ENCODE assay signal across 8 cellular contexts in genomic region chr14:89027097-89027740, GRCh38.
A peak's percentile ranks its signal among the peaks of the same experiment; 100 is the strongest.
DNase-seq lines count a peak whose midpoint lies in the region; TF ChIP-seq lines count a peak whose summit lies in the region.

No MANE protein-coding gene starts in this region.

- CTCF ChIA-PET in HEK293T (lab: Yijun Ruan, JAX) = interaction anchor here (0.7 to 1.4 kb wide), 5 partner anchors 12 to 878 kb away, joined by 3 to 6 read pairs (median 3); no protein-coding TSS in a partner anchor

- POLR2A ChIA-PET in HEK293T (lab: Yijun Ruan, JAX) = no interaction called here

- H3K4me3 Mint-ChIP-seq in endothelial cell (ENCODE audit: unreplicated experiment) (peak overlapping the region; percentile 86), mesothelial cell of epicardium (peak overlapping the region; percentile 71)

- no peaks in the 10 kb centered on the region for H3K36me3 Mint-ChIP-seq in endothelial cell (ENCODE audit: low read depth, unreplicated experiment)
- no peaks in the 10 kb centered on the region for H3K36me3 Mint-ChIP-seq in mesothelial cell of epicardium

- H3K27ac Mint-ChIP-seq in endothelial cell (ENCODE audit: unreplicated experiment) (no peak overlapping the region), mesothelial cell of epicardium (no peak overlapping the region)

- H3K27me3 Mint-ChIP-seq in endothelial cell (ENCODE audit: unreplicated experiment) (peaks cover 8% of the 10 kb centered on the region), mesothelial cell of epicardium (ENCODE audit: low read depth) (peaks cover 71% of the 10 kb centered on the region)

- in situ Hi-C loops in GM13976 (cut with MboI; ENCODE audit: low sequenced_read_pairs, unreplicated experiment) = loop anchor here (10.0 to 25.0 kb wide), 3 partner anchors 385 to 888 kb away; partner anchors contain the start of gene FOXN3

- H3K4me1 Mint-ChIP-seq in endothelial cell (ENCODE audit: unreplicated experiment) (no peaks in the 10 kb centered on the region), mesothelial cell of epicardium (no peaks in the 10 kb centered on the region)

- H3K9me3 Mint-ChIP-seq in endothelial cell (ENCODE audit: unreplicated experiment) = no peaks in the 10 kb centered on the region
- no peaks in the 10 kb centered on the region for H3K9me3 Mint-ChIP-seq in mesothelial cell of epicardium

- DNase-seq in GM13976 (ENCODE audit: low spot score) (peak; percentile 92), HEK293T (ENCODE audit: extremely low spot score) (peak; percentile 85), NAMALWA (ENCODE audit: low spot score) (peak; percentile 44), endothelial cell (ENCODE audit: low spot score) (peak; percentile 66), mesothelial cell of epicardium (ENCODE audit: low spot score in 2 of 2, unreplicated experiment in 2 of 2) (peak; percentile 53 to 77), amniotic stem cell (lab: John Stamatoyannopoulos, UW) (no peak)
- DNase-seq in activated CD8-positive, alpha-beta memory T cell treated with anti-CD3 and anti-CD28 coated beads for 48 hours (ENCODE audit: low read depth in 2 of 3, low spot score in 2 of 3) = peak in 2 of 3 experiments; percentile 30 to 40
- peak; percentile 53 for DNase-seq in stimulated activated CD8-positive, alpha-beta memory T cell treated with anti-CD3 and anti-CD28 coated beads, Interleukin-15, amount 100 ng/mL, for 24 hours (ENCODE audit: low read depth)

- TF ChIP-seq CTCF in GM13976 (IDR thresholded peaks at IDR 0.05; ENCODE audit: borderline replicate concordance, control extremely low read depth, extremely low read depth, insufficient read depth, missing control alignments) (peak; percentile 91), endothelial cell (IDR thresholded peaks at IDR 0.05; ENCODE audit: unreplicated experiment) (peak; percentile 98), mesothelial cell of epicardium (IDR thresholded peaks at IDR 0.05; ENCODE audit: unreplicated experiment) (peak; percentile 95)

TF ChIP-seq in HEK293T, 16 proteins besides CTCF, POLR2A, EP300 and RAD21:
- TF ChIP-seq FOXM1 (IDR thresholded peaks at IDR 0.05; ENCODE audit: borderline replicate concordance) (peak; percentile 48; the same call in 1 of the 2 replicates), NFRKB (IDR thresholded peaks at IDR 0.05) (no peak), LEF1 (IDR thresholded peaks at IDR 0.05; ENCODE audit: borderline replicate concordance) (no peak; the same call in 1 of the 2 replicates)
TF ChIP-seq in HEK293T: peak in this region for 1.
